Comparison of ENCODE assay signal across 8 cellular contexts in the genomic region with DNA sequence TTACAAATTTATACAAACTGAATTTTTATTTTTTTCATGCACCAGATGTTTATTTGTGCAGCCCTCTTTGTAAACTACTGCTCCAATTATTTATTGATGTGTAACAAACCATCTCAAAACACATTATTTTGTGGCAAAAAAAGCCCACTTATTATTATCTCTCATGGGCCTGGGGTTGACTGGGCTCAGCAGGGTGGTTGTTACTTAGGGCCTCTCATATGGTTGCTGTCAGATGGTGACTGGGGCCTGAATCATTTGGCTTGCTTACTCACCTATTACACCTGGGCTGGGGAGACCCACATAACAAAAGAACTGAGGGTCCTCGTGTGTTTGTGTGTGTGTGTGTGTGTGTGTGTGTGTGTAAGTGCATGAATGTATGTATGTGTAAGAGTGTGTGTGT.
"Had no signal": no experiment of that assay in that cellular context is flagged by ENCODE, and none has a peak within 500 bp of the region (broad histone marks: within the 10 kb centered on the region; RNA-seq: fewer than 3 reads in every experiment).

No MANE protein-coding gene starts in this region.

- FAIRE-seq: G401.6, GM12878, GM12891, GM12892, GM18507, GM19239 had no signal

- DNase-seq: GDM1, GF-D8 had no signal

- ATAC-seq: GM12878 had no signal

- H3K4me3 ChIP-seq: GM12878 had no signal
